ENCODE assay signal across 1 cellular context in the genomic region with DNA sequence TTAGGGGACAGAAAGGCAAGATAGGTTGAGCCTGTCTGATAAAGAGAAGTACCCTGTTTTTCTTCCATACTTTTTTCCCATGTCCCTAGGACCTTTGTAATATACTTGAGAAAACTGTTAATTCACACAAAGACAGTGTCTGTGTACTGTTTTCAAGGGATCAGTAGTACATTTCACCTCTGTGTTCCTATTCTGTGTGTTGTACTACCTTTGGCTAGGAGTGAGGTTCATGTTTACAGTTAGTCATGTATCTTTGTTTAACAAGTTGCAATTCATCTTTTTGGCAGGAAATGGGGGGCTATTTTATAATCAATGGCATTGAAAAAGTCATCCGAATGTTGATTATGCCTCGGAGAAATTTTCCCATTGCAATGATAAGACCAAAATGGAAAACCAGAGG.
TF ChIP-seq lines count a peak whose summit lies in the region.

No MANE protein-coding gene starts in this region.

TF ChIP-seq in liver, 16 proteins besides CTCF, POLR2A, EP300 and RAD21 (continued from another document):
- TF ChIP-seq, protein P1, sequence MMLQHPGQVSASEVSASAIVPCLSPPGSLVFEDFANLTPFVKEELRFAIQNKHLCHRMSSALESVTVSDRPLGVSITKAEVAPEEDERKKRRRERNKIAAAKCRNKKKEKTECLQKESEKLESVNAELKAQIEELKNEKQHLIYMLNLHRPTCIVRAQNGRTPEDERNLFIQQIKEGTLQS (IDR thresholded peaks at IDR 0.05): no peak
- TF ChIP-seq FOXA2 (IDR thresholded peaks at IDR 0.05) (peak; percentile 28), JUND (IDR thresholded peaks at IDR 0.05) (no peak), FOXA1 (IDR thresholded peaks at IDR 0.05) (no peak), TAF1 (conservative IDR thresholded peaks at IDR 0.05) (no peak)
- TF ChIP-seq, protein P2, sequence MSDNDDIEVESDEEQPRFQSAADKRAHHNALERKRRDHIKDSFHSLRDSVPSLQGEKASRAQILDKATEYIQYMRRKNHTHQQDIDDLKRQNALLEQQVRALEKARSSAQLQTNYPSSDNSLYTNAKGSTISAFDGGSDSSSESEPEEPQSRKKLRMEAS (IDR thresholded peaks at IDR 0.05): no peak
